In the genomic region with DNA sequence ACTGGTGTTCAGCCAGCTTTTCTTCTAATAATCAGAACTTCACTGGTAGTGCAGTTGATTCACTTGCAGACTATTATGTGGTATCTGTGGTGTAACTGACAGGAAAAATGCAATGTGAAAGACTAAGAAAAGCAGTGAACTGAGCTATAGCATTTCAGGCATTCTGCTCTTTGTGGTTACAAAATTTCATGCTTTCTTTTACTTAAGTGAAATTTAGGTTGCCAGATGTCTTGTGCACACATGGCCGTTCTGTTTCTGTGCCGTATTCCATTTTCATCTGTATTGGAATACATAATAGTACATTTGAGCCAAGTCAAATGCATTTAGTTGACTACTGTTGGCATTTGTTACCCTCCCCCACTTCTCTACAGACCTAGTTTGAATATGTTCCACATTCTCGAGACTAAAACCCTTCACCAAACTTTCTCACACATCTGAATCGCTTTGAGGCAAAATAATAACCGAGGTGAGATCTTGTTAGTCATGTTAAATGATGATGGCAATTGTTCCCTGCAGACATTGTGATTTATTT, we compare ENCODE assay signal across 8 cellular contexts. TPM values are rescaled to one million over a fixed set of nuclear protein-coding genes. Genes with fewer than 3 reads are reported as not detected.
A peak's percentile ranks its signal among the peaks of the same experiment; 100 is the strongest.
DNase-seq lines count a peak whose midpoint lies in the region; ATAC-seq and TF ChIP-seq lines count a peak whose summit lies in the region.

No MANE protein-coding gene starts in this region.

- no peak overlapping the region for H3K27ac ChIP-seq in hepatocyte
- no peak overlapping the region for H3K27ac ChIP-seq in right cardiac atrium (ENCODE audit: low read length)

- H3K9me3 ChIP-seq in hepatocyte (ENCODE audit: low read depth): no peaks in the 10 kb centered on the region
- H3K9me3 ChIP-seq in right cardiac atrium (ENCODE audit: control insufficient read depth, low read length): no peaks in the 10 kb centered on the region

- DNase-seq in AML-193 (lab: John Stamatoyannopoulos, UW) (peak; percentile 64 to 73), H7 (no peak), hepatocyte (ENCODE audit: low spot score) (no peak), islet precursor cell (no peak), right cardiac atrium (no peak)

- H3K9me3 Mint-ChIP-seq in activated T-helper 17 cell treated with anti-CD3 and anti-CD28 coated beads, Interleukin-2, amount 50 U/mL, for 72 hours: no peaks in the 10 kb centered on the region

- no peaks in the 10 kb centered on the region for H3K27me3 Mint-ChIP-seq in activated T-helper 17 cell treated with anti-CD3 and anti-CD28 coated beads, Interleukin-2, amount 50 U/mL, for 72 hours

- H3K4me1 ChIP-seq in hepatocyte (ENCODE audit: insufficient read depth) (no peaks in the 10 kb centered on the region), right cardiac atrium (ENCODE audit: control insufficient read depth, insufficient read depth, low read length) (no peaks in the 10 kb centered on the region)

- H3K9me2 ChIP-seq in hepatocyte (replicated peaks; ENCODE audit: insufficient read depth): no peaks in the 10 kb centered on the region

- H3K27me3 ChIP-seq in H7 (ENCODE audit: control insufficient read depth, insufficient read depth, low read length) (no peaks in the 10 kb centered on the region), hepatocyte (no peaks in the 10 kb centered on the region), right cardiac atrium (ENCODE audit: control insufficient read depth, insufficient read depth) (no peaks in the 10 kb centered on the region)

- 78% methylated on average over 5 of the region's 5 CpGs for WGBS in hepatocyte (ENCODE audit: low lambda C conversion rate, missing lambda C conversion rate)
- 49% methylated on average over 5 of the region's 5 CpGs for WGBS in right cardiac atrium

- H3K4me2 ChIP-seq in hepatocyte: no peak overlapping the region

- H3K36me3 Mint-ChIP-seq in activated T-helper 17 cell treated with anti-CD3 and anti-CD28 coated beads, Interleukin-2, amount 50 U/mL, for 72 hours (ENCODE audit: low read depth): no peaks in the 10 kb centered on the region

- H3K79me2 ChIP-seq in hepatocyte: no peaks in the 10 kb centered on the region

- H3K4me3 Mint-ChIP-seq in activated T-helper 17 cell treated with anti-CD3 and anti-CD28 coated beads, Interleukin-2, amount 50 U/mL, for 72 hours: peak overlapping the region; percentile 56

- no peaks in the 10 kb centered on the region for H3K36me3 ChIP-seq in H7 (replicated peaks; ENCODE audit: control insufficient read depth, insufficient read depth, low read length)
- no peaks in the 10 kb centered on the region for H3K36me3 ChIP-seq in hepatocyte (replicated peaks; ENCODE audit: insufficient read depth, low read depth)

- H3K27ac Mint-ChIP-seq in activated T-helper 17 cell treated with anti-CD3 and anti-CD28 coated beads, Interleukin-2, amount 50 U/mL, for 72 hours: peak overlapping the region; percentile 42

- H3K4me3 ChIP-seq in H7 (ENCODE audit: insufficient read depth, low read depth, low read length) (no peak overlapping the region), hepatocyte (no peak overlapping the region), right cardiac atrium (ENCODE audit: low read length) (no peak overlapping the region)

- TF ChIP-seq CTCF in hepatocyte (IDR thresholded peaks at IDR 0.05; ENCODE audit: poor library complexity): no peak

- ATAC-seq in GM19438 (IDR thresholded peaks at IDR 0.05; ENCODE audit: low read depth, unreplicated experiment) (peak; percentile 81), HG03439 (IDR thresholded peaks at IDR 0.05; ENCODE audit: unreplicated experiment) (peak; percentile 73), right cardiac atrium (no peak)
- ATAC-seq in activated T-helper 17 cell treated with anti-CD3 and anti-CD28 coated beads, Interleukin-2, amount 50 U/mL, for 72 hours (replicated peaks): peak; percentile 79

- H2AFZ ChIP-seq in hepatocyte: no peak overlapping the region

- H3K4me1 Mint-ChIP-seq in activated T-helper 17 cell treated with anti-CD3 and anti-CD28 coated beads, Interleukin-2, amount 50 U/mL, for 72 hours: peaks cover 10% of the 10 kb centered on the region

- H4K20me1 ChIP-seq in hepatocyte (ENCODE audit: insufficient read depth, poor library complexity, severe bottlenecking): no peaks in the 10 kb centered on the region

- intact Hi-C loops in right cardiac atrium (cut with DNase I): no loop called here

RNA-seq across cellular contexts. Expression of a gene that starts 8.2 kb away (rescaled TPM):
- not detected for total RNA-seq in activated T-helper 17 cell treated with anti-CD3 and anti-CD28 coated beads, Interleukin-2, amount 50 U/mL, for 72 hours
- not detected in 2 replicates for total RNA-seq in H7 (2014; rRNA removed; shearing (Covaris generic))
- total RNA-seq in hepatocyte: not detected in 2 replicates
- polyA plus RNA-seq in hepatocyte: not detected in 2 replicates
- total RNA-seq in right cardiac atrium: under 1 TPM in 1 of 4 donors, not detected in 3; 0.12 TPM
- polyA plus RNA-seq in right cardiac atrium: 0.07 TPM

Comparison
In these comparisons a context has a peak if more than half of its experiments do, and no peak if none do; other contexts are left out.
1. DNase-seq: peak in AML-193 (2 of 2); none in H7 (single experiment), hepatocyte (single experiment), islet precursor cell (single experiment) and right cardiac atrium (0 of 3).
2. ATAC-seq: peak in GM19438 (single experiment), HG03439 (single experiment) and activated T-helper 17 cell treated with anti-CD3 and anti-CD28 coated beads, Interleukin-2, amount 50 U/mL, for 72 hours (single experiment); none in right cardiac atrium (0 of 2).